8 cellular contexts compared by ENCODE assay signal in genomic region chr15:75367406-75367912, GRCh38. TPM values are rescaled to one million over a fixed set of nuclear protein-coding genes. Genes with fewer than 3 reads are reported as not detected.
DNase-seq lines count a peak whose midpoint lies in the region; ATAC-seq and TF ChIP-seq lines count a peak whose summit lies in the region.

No MANE protein-coding gene starts in this region.

- H3K27ac Mint-ChIP-seq in natural killer cell treated with Interleukin-12 subunit alpha and Interleukin-12 subunit beta and Interleukin-15 and Interleukin-18, amount 100 ng/mL, for 72 hours = peak overlapping the region; percentile 30 to 91

- DNase-seq in BE2C (no peak), Karpas-422 (no peak), dorsolateral prefrontal cortex (peak in 1 of 10 donors; percentile 30), NCI-H146 (lab: John Stamatoyannopoulos, UW) (no peak)
- no peak for DNase-seq in natural killer cell treated with Interleukin-12 subunit alpha and Interleukin-12 subunit beta and Interleukin-15 and Interleukin-18, amount 100 ng/mL, for 72 hours (ENCODE audit: low spot score)
- no peak for DNase-seq in NK-92 treated with Interleukin-12 subunit alpha and Interleukin-12 subunit beta, amount 100 ng/mL, for 24 hours (lab: John Stamatoyannopoulos, UW)

- H3K36me3 Mint-ChIP-seq in natural killer cell treated with Interleukin-12 subunit alpha and Interleukin-12 subunit beta and Interleukin-15 and Interleukin-18, amount 100 ng/mL, for 72 hours = no peaks in the 10 kb centered on the region

- H3K4me1 Mint-ChIP-seq in natural killer cell treated with Interleukin-12 subunit alpha and Interleukin-12 subunit beta and Interleukin-15 and Interleukin-18, amount 100 ng/mL, for 72 hours (ENCODE audit: low read depth in 2 of 2) = peaks cover 19 to 25% of the 10 kb centered on the region in 2 donors

- TF ChIP-seq CTCF in BE2C (IDR thresholded peaks at IDR 0.05; ENCODE audit: low read depth, low read length) (no peak), dorsolateral prefrontal cortex (IDR thresholded peaks at IDR 0.05 in 54 of 56, conservative IDR thresholded peaks at IDR 0.05 in 2 of 56; ENCODE audit: low read depth in 1 of 56, partially characterized antibody in 56 of 56) (no peak)

- ATAC-seq in natural killer cell treated with Interleukin-12 subunit alpha and Interleukin-12 subunit beta and Interleukin-15 and Interleukin-18, amount 100 ng/mL, for 72 hours = no peak
- no peak for ATAC-seq in HG02884 (IDR thresholded peaks at IDR 0.05; ENCODE audit: unreplicated experiment)
- no peak for ATAC-seq in GM18861 (IDR thresholded peaks at IDR 0.05; ENCODE audit: unreplicated experiment)

- peaks cover 24% of the 10 kb centered on the region for H3K36me3 ChIP-seq in BE2C
- H3K36me3 ChIP-seq in Karpas-422 (ENCODE audit: insufficient read depth, low read length) = peaks cover 10% of the 10 kb centered on the region; the same call in 1 of the 2 replicates

- peak overlapping the region; percentile 90 for H3K9ac ChIP-seq in Karpas-422 (ENCODE audit: low read length)

- H3K4me1 ChIP-seq in BE2C (no peaks in the 10 kb centered on the region), Karpas-422 (ENCODE audit: low read length) (peaks cover 26% of the 10 kb centered on the region)

- H3K9me3 ChIP-seq in BE2C (no peaks in the 10 kb centered on the region), Karpas-422 (ENCODE audit: low read length) (no peaks in the 10 kb centered on the region)

- H4K20me1 ChIP-seq in Karpas-422 (ENCODE audit: insufficient read depth, low read depth, low read length) = peaks cover 5% of the 10 kb centered on the region; the same call in 1 of the 2 replicates

- intact Hi-C loops in dorsolateral prefrontal cortex (cut with DNase I) = loop anchor here (5.0 to 10.0 kb wide), 4 partner anchors 210 to 343 kb away; partner anchors contain the start of genes SNUPN (in 2 of the 2), PPCDC (in 1 of the 2) and PTPN9 (in 1 of the 2)

- H3K27me3 Mint-ChIP-seq in natural killer cell treated with Interleukin-12 subunit alpha and Interleukin-12 subunit beta and Interleukin-15 and Interleukin-18, amount 100 ng/mL, for 72 hours = no peaks in the 10 kb centered on the region

- no peak overlapping the region for H2AFZ ChIP-seq in Karpas-422 (ENCODE audit: low read length)

- H3K27ac ChIP-seq in Karpas-422 (ENCODE audit: low read length) (no peak overlapping the region), dorsolateral prefrontal cortex (peak overlapping the region in 55 of 59 donors; percentile 66 to 99 (median 94))

- H3K4me3 ChIP-seq in BE2C (ENCODE audit: low read depth, low read length) = peak overlapping the region; percentile 80
- H3K4me3 ChIP-seq in Karpas-422 (ENCODE audit: low read length) = peak overlapping the region; percentile 88
- peak overlapping the region; percentile 62 to 99 (median 89) for H3K4me3 ChIP-seq in dorsolateral prefrontal cortex

- H3K4me2 ChIP-seq in Karpas-422 (ENCODE audit: low read depth, low read length, poor library complexity, severe bottlenecking) = peak overlapping the region; percentile 91

- H3K9me3 Mint-ChIP-seq in natural killer cell treated with Interleukin-12 subunit alpha and Interleukin-12 subunit beta and Interleukin-15 and Interleukin-18, amount 100 ng/mL, for 72 hours = no peaks in the 10 kb centered on the region

- peaks cover 30% of the 10 kb centered on the region for H3K79me2 ChIP-seq in Karpas-422 (ENCODE audit: low read length)

- no peaks in the 10 kb centered on the region for H3K9me2 ChIP-seq in Karpas-422 (replicated peaks; ENCODE audit: insufficient read depth, low read length)

- no peaks in the 10 kb centered on the region for H3K27me3 ChIP-seq in BE2C
- H3K27me3 ChIP-seq in Karpas-422 (ENCODE audit: low read length) = no peaks in the 10 kb centered on the region
- no peaks in the 10 kb centered on the region for H3K27me3 ChIP-seq in dorsolateral prefrontal cortex

- peak overlapping the region; percentile 92 for H3K4me3 Mint-ChIP-seq in natural killer cell treated with Interleukin-12 subunit alpha and Interleukin-12 subunit beta and Interleukin-15 and Interleukin-18, amount 100 ng/mL, for 72 hours

RNA-seq across cellular contexts. Expression of gene MAN2C1, which starts 0.9 kb away (rescaled TPM):
- 161 TPM for polyA plus RNA-seq in BE2C (2012; ENCODE audit: insufficient read depth, insufficient read length, low read depth)
- 78.7 and 131 TPM in 2 replicates for total RNA-seq in Karpas-422 (2014; rRNA removed; shearing (Covaris generic); ENCODE audit: low replicate concordance)
- total RNA-seq in dorsolateral prefrontal cortex = 100 to 1,000 TPM; 146 to 372 (median 229) TPM
- 100 to 1,000 TPM; 213 to 295 TPM for total RNA-seq in natural killer cell treated with Interleukin-12 subunit alpha and Interleukin-12 subunit beta and Interleukin-15 and Interleukin-18, amount 100 ng/mL, for 72 hours

RNA-seq across cellular contexts. Expression of gene NEIL1, which starts 20.6 kb away (rescaled TPM):
- 7.6 TPM for polyA plus RNA-seq in BE2C (2012; ENCODE audit: insufficient read depth, insufficient read length, low read depth)
- 16.2 and 22.0 TPM in 2 replicates for total RNA-seq in Karpas-422 (2014; rRNA removed; shearing (Covaris generic); ENCODE audit: low replicate concordance)
- total RNA-seq in dorsolateral prefrontal cortex = 100 to 1,000 TPM in 19 of 120 experiments, 10 to 100 TPM in 101; 38.3 to 136 (median 76.0) TPM
- total RNA-seq in natural killer cell treated with Interleukin-12 subunit alpha and Interleukin-12 subunit beta and Interleukin-15 and Interleukin-18, amount 100 ng/mL, for 72 hours = 10 to 100 TPM; 12.4 to 22.3 TPM

RNA-seq across cellular contexts. Expression of gene COMMD4, which starts 31.6 kb away (rescaled TPM):
- polyA plus RNA-seq in BE2C (2012; ENCODE audit: insufficient read depth, insufficient read length, low read depth) = 74.7 TPM
- 43.6 and 108 TPM in 2 replicates for total RNA-seq in Karpas-422 (2014; rRNA removed; shearing (Covaris generic); ENCODE audit: low replicate concordance)
- 10 to 100 TPM; 26.8 to 67.8 (median 44.8) TPM for total RNA-seq in dorsolateral prefrontal cortex
- 10 to 100 TPM; 54.4 to 96.2 TPM for total RNA-seq in natural killer cell treated with Interleukin-12 subunit alpha and Interleukin-12 subunit beta and Interleukin-15 and Interleukin-18, amount 100 ng/mL, for 72 hours
